8 cellular contexts compared by ENCODE assay signal in genomic region chr20:4811661-4812181, GRCh38. TPM values are rescaled to one million over a fixed set of nuclear protein-coding genes. Genes with fewer than 3 reads are reported as not detected.
DNase-seq lines count a peak whose midpoint lies in the region; ATAC-seq lines count a peak whose summit lies in the region.

No MANE protein-coding gene starts in this region.

- H3K4me1 Mint-ChIP-seq in activated naive CD4-positive, alpha-beta T cell treated with anti-CD3 and anti-CD28 coated beads, Interleukin-2, amount 10 ng/mL, durations not matched to agents 7 days and 5 days, result peaks cover 80% of the 10 kb centered on the region

- peak overlapping the region; percentile 93 to 99 (median 98) for H3K27ac ChIP-seq in BLaER1 treated with 17β-estradiol and CSF1 and Interleukin-3, amounts not matched to agents 10 nM and 100 nM

- H3K27me3 ChIP-seq in BLaER1 treated with 17β-estradiol and CSF1 and Interleukin-3, amounts not matched to agents 10 nM and 100 nM, result no peaks in the 10 kb centered on the region

- CTCF ChIA-PET in activated naive CD4-positive, alpha-beta T cell treated with anti-CD3 and anti-CD28 coated beads, Interleukin-2, amount 10 ng/mL, durations not matched to agents 7 days and 5 days (lab: Charles Lee), result no interaction called here

- H3K9me3 ChIP-seq in BLaER1 treated with 17β-estradiol and CSF1 and Interleukin-3, amounts not matched to agents 10 nM and 100 nM (replicated peaks in 1 of 11), result no peaks in the 10 kb centered on the region

- peak; percentile 70 for DNase-seq in RPMI8226
- peak; percentile 82 for DNase-seq in activated naive CD4-positive, alpha-beta T cell treated with anti-CD3 and anti-CD28 coated beads, Interleukin-2, amount 10 ng/mL, durations not matched to agents 7 days and 5 days
- DNase-seq in mesenteric fat pad (ENCODE audit: low spot score), result peak; percentile 88
- DNase-seq in HuH-7 (ENCODE audit: low spot score), result no peak
- DNase-seq in NCI-H82 (lab: John Stamatoyannopoulos, UW), result no peak

- peaks cover 6 to 46% (median 32%) of the 10 kb centered on the region in 11 experiments; a peak in 19 of 22 replicates for H3K36me3 ChIP-seq in BLaER1 treated with 17β-estradiol and CSF1 and Interleukin-3, amounts not matched to agents 10 nM and 100 nM

- H3K27me3 Mint-ChIP-seq in activated naive CD4-positive, alpha-beta T cell treated with anti-CD3 and anti-CD28 coated beads, Interleukin-2, amount 10 ng/mL, durations not matched to agents 7 days and 5 days, result no peaks in the 10 kb centered on the region

- peak overlapping the region; percentile 98 for H3K27ac Mint-ChIP-seq in activated naive CD4-positive, alpha-beta T cell treated with anti-CD3 and anti-CD28 coated beads, Interleukin-2, amount 10 ng/mL, durations not matched to agents 7 days and 5 days

- no peak for ATAC-seq in GM18868 (IDR thresholded peaks at IDR 0.05; ENCODE audit: unreplicated experiment)
- ATAC-seq in HG03196 (IDR thresholded peaks at IDR 0.05; ENCODE audit: unreplicated experiment), result no peak

- H3K4me2 ChIP-seq in BLaER1 treated with 17β-estradiol and CSF1 and Interleukin-3, amounts not matched to agents 10 nM and 100 nM, result peak overlapping the region; percentile 86 to 100 (median 96)

- H3K9me3 Mint-ChIP-seq in activated naive CD4-positive, alpha-beta T cell treated with anti-CD3 and anti-CD28 coated beads, Interleukin-2, amount 10 ng/mL, durations not matched to agents 7 days and 5 days, result no peaks in the 10 kb centered on the region

- H3K4me3 ChIP-seq in BLaER1 treated with 17β-estradiol and CSF1 and Interleukin-3, amounts not matched to agents 10 nM and 100 nM, result peak overlapping the region; percentile 6 to 77 (median 62); a peak in 17 of 20 replicates

- peaks cover 0 to 35% (median 0%) of the 10 kb centered on the region in 11 experiments; a peak in 6 of 22 replicates for H4K20me1 ChIP-seq in BLaER1 treated with 17β-estradiol and CSF1 and Interleukin-3, amounts not matched to agents 10 nM and 100 nM

- peaks cover 73% of the 10 kb centered on the region for H3K36me3 Mint-ChIP-seq in activated naive CD4-positive, alpha-beta T cell treated with anti-CD3 and anti-CD28 coated beads, Interleukin-2, amount 10 ng/mL, durations not matched to agents 7 days and 5 days

- peak overlapping the region; percentile 88 to 97 (median 94); a peak in 21 of 22 replicates for H3K9ac ChIP-seq in BLaER1 treated with 17β-estradiol and CSF1 and Interleukin-3, amounts not matched to agents 10 nM and 100 nM

- H3K4me1 ChIP-seq in BLaER1 treated with 17β-estradiol and CSF1 and Interleukin-3, amounts not matched to agents 10 nM and 100 nM, result peaks cover 84 to 94% (median 89%) of the 10 kb centered on the region in 10 experiments

- H3K4me3 Mint-ChIP-seq in activated naive CD4-positive, alpha-beta T cell treated with anti-CD3 and anti-CD28 coated beads, Interleukin-2, amount 10 ng/mL, durations not matched to agents 7 days and 5 days, result peak overlapping the region; percentile 91

RNA-seq across cellular contexts. Expression of gene RASSF2, which starts 11.7 kb away (rescaled TPM):
- total RNA-seq in mesenteric fat pad, result 29.7 TPM

Comparison
In these comparisons a context has a peak if more than half of its experiments do, and no peak if none do; other contexts are left out.
1. DNase-seq: peak in RPMI8226 (single experiment), activated naive CD4-positive, alpha-beta T cell treated with anti-CD3 and anti-CD28 coated beads, Interleukin-2, amount 10 ng/mL, durations not matched to agents 7 days and 5 days (single experiment) and mesenteric fat pad (single experiment); none in HuH-7 (single experiment) and NCI-H82 (single experiment).